In the genomic region with DNA sequence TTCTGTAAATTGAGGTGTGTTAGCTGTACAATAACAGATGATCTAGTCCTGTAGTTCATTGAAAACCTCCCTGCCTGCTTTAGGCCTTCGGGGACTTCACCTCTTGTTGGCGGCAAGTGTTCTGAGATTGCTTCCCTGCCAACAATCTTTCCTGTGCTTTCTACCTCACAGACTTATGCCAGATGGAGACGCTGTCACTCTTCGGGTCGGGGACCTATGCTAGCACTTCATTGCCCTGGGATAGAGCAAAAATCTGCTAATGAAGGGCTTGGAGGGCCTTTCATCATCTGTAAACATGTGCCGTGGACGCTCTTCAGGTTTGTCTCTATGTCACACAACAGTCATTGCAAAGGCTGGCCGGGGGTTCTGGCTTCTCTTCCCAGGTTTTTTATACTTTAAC, we compare ENCODE assay signal across 16 cellular contexts. TPM values are rescaled to one million over a fixed set of nuclear protein-coding genes. Genes with fewer than 3 reads are reported as not detected.
DNase-seq lines count a peak whose midpoint lies in the region; FAIRE-seq and TF ChIP-seq lines count a peak whose summit lies in the region.
"Had no signal": no experiment of that assay in that cellular context is flagged by ENCODE, and none has a peak within 500 bp of the region (broad histone marks: within the 10 kb centered on the region; RNA-seq: fewer than 3 reads in every experiment).

No MANE protein-coding gene starts in this region.

- TF ChIP-seq CTCF in astrocyte (IDR thresholded peaks at IDR 0.05; ENCODE audit: insufficient read depth, low read depth, low read length) (no peak), esophagus squamous epithelium (IDR thresholded peaks at IDR 0.05) (no peak), tibial artery (IDR thresholded peaks at IDR 0.05) (no peak)

- no peaks in the 10 kb centered on the region for H3K27me3 ChIP-seq in SJCRH30
- H3K27me3 ChIP-seq in astrocyte (ENCODE audit: insufficient read depth, low read length) = peaks cover 21% of the 10 kb centered on the region
- H3K27me3 ChIP-seq in esophagus squamous epithelium = peaks cover 0 to 23% (median 0%) of the 10 kb centered on the region in 4 donors
- no peaks in the 10 kb centered on the region for H3K27me3 ChIP-seq in tibial artery
- H3K27me3 ChIP-seq: BE2C had no signal

- no peak overlapping the region for H3K4me3 Mint-ChIP-seq in astrocyte (ENCODE audit: unreplicated experiment)
- H3K4me3 Mint-ChIP-seq: CD4-positive, alpha-beta memory T cell had no signal

- H3K4me2 ChIP-seq in astrocyte (ENCODE audit: low read length) = no peak overlapping the region
- H3K4me2 ChIP-seq: A549 had no signal

- peaks cover 2% of the 10 kb centered on the region for H3K9me3 Mint-ChIP-seq in astrocyte (ENCODE audit: unreplicated experiment)
- H3K9me3 Mint-ChIP-seq: CD4-positive, alpha-beta memory T cell had no signal

- no peaks in the 10 kb centered on the region for H3K36me3 ChIP-seq in SJCRH30
- no peaks in the 10 kb centered on the region for H3K36me3 ChIP-seq in astrocyte (ENCODE audit: insufficient read depth, low read length)
- H3K36me3 ChIP-seq in esophagus squamous epithelium = no peaks in the 10 kb centered on the region
- no peaks in the 10 kb centered on the region for H3K36me3 ChIP-seq in tibial artery
- H3K36me3 ChIP-seq: BE2C had no signal

- DNase-seq in SJCRH30 (peak in 1 of 2 experiments; percentile 59), astrocyte (ENCODE audit: low read depth) (no peak), esophagus squamous epithelium (lab: John Stamatoyannopoulos, UW) (no peak), tibial artery (no peak), SIG-M5 (lab: John Stamatoyannopoulos, UW) (no peak), NCI-H2029 (lab: John Stamatoyannopoulos, UW) (no peak), cerebellum (ENCODE audit: low spot score) (no peak)
- DNase-seq: BE2C; CD4-positive, alpha-beta memory T cell; DMS153; DMS79 treated with DMSO at 0.1 percent for 48 hours; EL; H7 had no signal

- H3K9ac ChIP-seq in astrocyte (ENCODE audit: low read length) = no peak overlapping the region

- no peak for TF ChIP-seq POLR2A in esophagus squamous epithelium (IDR thresholded peaks at IDR 0.05)

- H3K27me3 Mint-ChIP-seq in astrocyte (ENCODE audit: low read depth, unreplicated experiment) = peaks cover 33% of the 10 kb centered on the region

- no peak for FAIRE-seq in astrocyte (lab: Jason Lieb, UNC)
- FAIRE-seq: A549, G401.6 had no signal

- peaks cover 1% of the 10 kb centered on the region for H3K4me1 Mint-ChIP-seq in astrocyte (ENCODE audit: low read depth, unreplicated experiment)

- H3K27ac ChIP-seq in SJCRH30 (peak overlapping the region; percentile 59), astrocyte (ENCODE audit: low read depth, low read length) (no peak overlapping the region), esophagus squamous epithelium (peak overlapping the region in 3 of 4 donors; percentile 72 to 79 (median 75)), tibial artery (peak overlapping the region; percentile 69 to 77)
- H3K27ac ChIP-seq: A549, C4-2B had no signal

- no peaks in the 10 kb centered on the region for H3K9me3 ChIP-seq in SJCRH30 (replicated peaks)
- H3K9me3 ChIP-seq in astrocyte (ENCODE audit: insufficient read depth, low read depth, low read length) = no peaks in the 10 kb centered on the region
- no peaks in the 10 kb centered on the region for H3K9me3 ChIP-seq in esophagus squamous epithelium
- no peaks in the 10 kb centered on the region for H3K9me3 ChIP-seq in tibial artery
- H3K9me3 ChIP-seq: A549, BE2C had no signal

- no peaks in the 10 kb centered on the region for H3K36me3 Mint-ChIP-seq in astrocyte (ENCODE audit: low read depth, unreplicated experiment)
- H3K36me3 Mint-ChIP-seq: CD4-positive, alpha-beta memory T cell had no signal

- H3K4me3 ChIP-seq in SJCRH30 (peak overlapping the region; percentile 27; the same call in 1 of the 2 replicates), astrocyte (ENCODE audit: insufficient read depth, low read depth, low read length) (no peak overlapping the region), esophagus squamous epithelium (no peak overlapping the region), tibial artery (no peak overlapping the region)
- H3K4me3 ChIP-seq: A549 had no signal

- intact Hi-C loops in esophagus squamous epithelium (cut with DNase I) (no loop called here), tibial artery (cut with DNase I; ENCODE audit: low total_unique reads) (no loop called here)

- H4K20me1 ChIP-seq in astrocyte (ENCODE audit: insufficient read depth, low read length) = no peaks in the 10 kb centered on the region

- H3K79me2 ChIP-seq in astrocyte (ENCODE audit: insufficient read depth, low read length) = no peaks in the 10 kb centered on the region

- no peak overlapping the region for H3K27ac Mint-ChIP-seq in astrocyte (ENCODE audit: unreplicated experiment)
- H3K27ac Mint-ChIP-seq: CD4-positive, alpha-beta memory T cell had no signal

- H2AFZ ChIP-seq in astrocyte (ENCODE audit: low read depth, low read length) = peak overlapping the region; percentile 20

- 70 to 85% methylated on average over 8 of the region's 8 CpGs for WGBS in esophagus squamous epithelium, 2 donors

- peaks cover 51% of the 10 kb centered on the region for H3K4me1 ChIP-seq in SJCRH30
- no peaks in the 10 kb centered on the region for H3K4me1 ChIP-seq in astrocyte (ENCODE audit: insufficient read depth, low read length)
- peaks cover 10 to 48% (median 31%) of the 10 kb centered on the region in 3 donors for H3K4me1 ChIP-seq in esophagus squamous epithelium
- H3K4me1 ChIP-seq in tibial artery = peaks cover 0 to 41% (median 15%) of the 10 kb centered on the region in 4 donors
- H3K4me1 ChIP-seq: A549 had no signal

RNA-seq across cellular contexts. Expression of a gene that starts 4.7 kb away (rescaled TPM):
- total RNA-seq in SJCRH30 (2014; rRNA removed; shearing (Covaris generic)) = 137 and 144 TPM in 2 replicates
- total RNA-seq in astrocyte (28.5 and 30.7 TPM in 2 replicates), esophagus squamous epithelium (100 to 1,000 TPM in 1 of 4 donors, 10 to 100 TPM in 3; 13.9 to 322 (median 44.6) TPM), cerebellum (93.4 TPM)
- total RNA-seq: CD4-positive, alpha-beta memory T cell had no signal
